Comparison of ENCODE assay signal across 16 cellular contexts in genomic region chr6:79802657-79803310, GRCh38.
"Had no signal": no experiment of that assay in that cellular context is flagged by ENCODE, and none has a peak within 500 bp of the region (broad histone marks: within the 10 kb centered on the region; RNA-seq: fewer than 3 reads in every experiment).

No MANE protein-coding gene starts in this region.

- H3K27me3 Mint-ChIP-seq: activated naive CD8-positive, alpha-beta T cell had no signal

- H3K36me3 ChIP-seq: breast epithelium, stomach, thoracic aorta had no signal

- DNase-seq: activated CD4-positive, alpha-beta T cell treated with anti-CD3 and anti-CD28 coated beads, Interleukin-2, amount 50 U/mL, for 4 hours; activated CD4-positive, CD25-positive, alpha-beta regulatory T cell treated with anti-CD3 and anti-CD28 coated beads, Interleukin-2, amount 50 U/mL, for 72 hours; activated effector memory CD4-positive, alpha-beta T cell treated with anti-CD3 and anti-CD28 coated beads, Interleukin-2, amount 50 U/mL, for 16 hours; activated T-cell treated with anti-CD3 and anti-CD28 coated beads, Interleukin-2, amount 50 U/mL, for 4 hours; amygdala; dorsolateral prefrontal cortex; left cardiac atrium; naive thymus-derived CD8-positive, alpha-beta T cell; posterior cingulate gyrus; stomach had no signal

- H3K9me3 ChIP-seq: breast epithelium, thoracic aorta had no signal

- H3K4me1 Mint-ChIP-seq: naive thymus-derived CD8-positive, alpha-beta T cell had no signal

- H3K27ac Mint-ChIP-seq: activated naive CD8-positive, alpha-beta T cell; naive thymus-derived CD8-positive, alpha-beta T cell had no signal

- H3K4me3 ChIP-seq: breast epithelium, dorsolateral prefrontal cortex, lung, skin epidermis, stomach, thoracic aorta had no signal

- H3K4me1 ChIP-seq: breast epithelium, stomach had no signal

- H3K36me3 Mint-ChIP-seq: activated naive CD8-positive, alpha-beta T cell; naive thymus-derived CD8-positive, alpha-beta T cell had no signal

- H3K4me3 Mint-ChIP-seq: activated naive CD8-positive, alpha-beta T cell; activated T-cell treated with anti-CD3 and anti-CD28 coated beads, Interleukin-2, amount 50 U/mL, for 4 hours; naive thymus-derived CD8-positive, alpha-beta T cell had no signal

- H3K27ac ChIP-seq: breast epithelium, dorsolateral prefrontal cortex, skin epidermis, stomach, thoracic aorta had no signal

- H3K27me3 ChIP-seq: breast epithelium, dorsolateral prefrontal cortex, stomach had no signal

- ATAC-seq: activated T-cell treated with anti-CD3 and anti-CD28 coated beads, Interleukin-2, amount 50 U/mL, for 4 hours; esophagus mucosa; left cardiac atrium; naive thymus-derived CD8-positive, alpha-beta T cell had no signal
